In the genomic region with DNA sequence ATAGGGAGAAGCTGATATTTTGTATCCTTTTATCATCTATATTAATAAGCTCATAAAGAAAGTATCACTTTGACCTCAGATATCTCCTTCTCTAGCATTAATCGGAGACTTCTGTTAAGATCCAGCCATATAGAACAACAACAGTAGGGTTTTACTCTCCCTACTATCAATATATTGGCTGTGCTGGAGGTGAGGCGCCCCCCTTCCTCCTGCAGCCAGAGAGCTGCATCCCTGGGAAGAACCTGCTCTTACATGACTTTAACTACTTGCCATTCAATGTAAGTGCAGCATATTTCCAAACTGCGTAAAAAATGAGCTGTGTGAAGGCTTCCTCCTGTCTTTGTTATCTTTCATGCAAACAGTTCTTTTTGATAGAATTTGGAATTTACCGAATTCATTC, we compare ENCODE assay signal across 1 cellular context.
TF ChIP-seq lines count a peak whose summit lies in the region.

No MANE protein-coding gene starts in this region.

TF ChIP-seq in SK-N-SH treated with all-trans-retinoic acid at 6 μM for 48 hours, 23 proteins besides CTCF, POLR2A, EP300 and RAD21 (continued from another document):
- TF ChIP-seq POU6F1 (CRISPR knock-in tag; IDR thresholded peaks at IDR 0.05; ENCODE audit: borderline replicate concordance, low read depth) (no peak), TSHZ2 (CRISPR knock-in tag; IDR thresholded peaks at IDR 0.05) (no peak), GLIS3 (CRISPR knock-in tag; IDR thresholded peaks at IDR 0.05) (no peak), BACH2 (CRISPR knock-in tag; IDR thresholded peaks at IDR 0.05; ENCODE audit: borderline replicate concordance) (no peak), ZNF565 (CRISPR knock-in tag; conservative IDR thresholded peaks at IDR 0.05; ENCODE audit: low read depth) (no peak), PPARA (CRISPR knock-in tag; IDR thresholded peaks at IDR 0.05; ENCODE audit: borderline replicate concordance) (no peak), SNAI2 (CRISPR knock-in tag; IDR thresholded peaks at IDR 0.05) (no peak), ZC3H10 (CRISPR knock-in tag; IDR thresholded peaks at IDR 0.05) (no peak), CSRNP3 (CRISPR knock-in tag; IDR thresholded peaks at IDR 0.05) (no peak)
